In genomic region chr1:206674745-206675175, GRCh38 we compare ENCODE assay signal across 10 cellular contexts. TPM values are rescaled to one million over a fixed set of nuclear protein-coding genes. Genes with fewer than 3 reads are reported as not detected.
DNase-seq lines count a peak whose midpoint lies in the region; ATAC-seq and TF ChIP-seq lines count a peak whose summit lies in the region.
"Had no signal": no experiment of that assay in that cellular context is flagged by ENCODE, and none has a peak within 500 bp of the region (broad histone marks: within the 10 kb centered on the region; RNA-seq: fewer than 3 reads in every experiment).

No MANE protein-coding gene starts in this region.

- H3K27ac ChIP-seq in coronary artery (peak overlapping the region; percentile 78 to 80), mucosa of rectum (ENCODE audit: low read depth in 2 of 2, low read length in 2 of 2) (peak overlapping the region; percentile 28 to 65)

- H3K9ac ChIP-seq in mucosa of rectum (ENCODE audit: low read depth in 1 of 2, low read length in 2 of 2): no peak overlapping the region

- intact Hi-C loops in Right ventricle myocardium inferior (cut with DNase I): no loop called here
- intact Hi-C loops in cardiac septum (cut with DNase I): loop anchor here (10.0 kb wide), 1 partner anchor 380 kb away; the partner anchor contains the start of genes PFKFB2 and YOD1

- DNase-seq in Right ventricle myocardium inferior (ENCODE audit: missing footprints) (no peak), cardiac septum (ENCODE audit: low spot score) (no peak), coronary artery (ENCODE audit: low spot score) (peak; percentile 88), midbrain (lab: John Stamatoyannopoulos, UW) (no peak), GM13977 (ENCODE audit: low spot score) (no peak)
- DNase-seq in NK-92 treated with Interleukin-12 subunit alpha and Interleukin-12 subunit beta, amount 100 ng/mL, for 24 hours (lab: John Stamatoyannopoulos, UW): no peak
- DNase-seq: activated T-cell treated with anti-CD3 and anti-CD28 coated beads, Interleukin-2, amount 50 U/mL, for 1 hour; H7 had no signal

- H3K9me3 ChIP-seq in mucosa of rectum (ENCODE audit: control insufficient read depth in 2 of 2, low read length in 2 of 2): no peaks in the 10 kb centered on the region

- H3K4me3 ChIP-seq in coronary artery (no peak overlapping the region), mucosa of rectum (ENCODE audit: low read length in 2 of 2) (no peak overlapping the region)

- no peak for TF ChIP-seq CTCF in coronary artery (IDR thresholded peaks at IDR 0.05)
- no peak for TF ChIP-seq CTCF in GM13977 (IDR thresholded peaks at IDR 0.05; ENCODE audit: extremely low read depth, insufficient read depth, missing control alignments)

- peaks cover 32 to 39% of the 10 kb centered on the region in 2 donors for H3K4me1 ChIP-seq in mucosa of rectum (ENCODE audit: control insufficient read depth in 2 of 2, insufficient read depth in 2 of 2, low read length in 2 of 2)

- ATAC-seq in Right ventricle myocardium inferior (peak; percentile 26), GM18870 (IDR thresholded peaks at IDR 0.05; ENCODE audit: unreplicated experiment) (no peak)

- no peaks in the 10 kb centered on the region for H3K27me3 ChIP-seq in mucosa of rectum (ENCODE audit: control insufficient read depth in 2 of 2, insufficient read depth in 2 of 2, low read length in 2 of 2)

- no peaks in the 10 kb centered on the region for H3K36me3 ChIP-seq in mucosa of rectum (ENCODE audit: control insufficient read depth in 2 of 2, insufficient read depth in 2 of 2, low read length in 2 of 2)

- in situ Hi-C loops in GM13977 (cut with MboI; ENCODE audit: low pct_unique_long_range_greater_than_20kb, low sequenced_read_pairs, unreplicated experiment): no loop called here

RNA-seq across cellular contexts. Expression of gene MAPKAPK2, which starts 9.9 kb away (rescaled TPM):
- total RNA-seq in Right ventricle myocardium inferior (214 TPM), cardiac septum (242 TPM)

RNA-seq across cellular contexts. Expression of gene DYRK3, which starts 39.4 kb away (rescaled TPM):
- total RNA-seq in Right ventricle myocardium inferior: 21.9 TPM
- total RNA-seq in cardiac septum: 11.3 TPM
